Comparison of ENCODE assay signal across 6 cellular contexts in the genomic region with DNA sequence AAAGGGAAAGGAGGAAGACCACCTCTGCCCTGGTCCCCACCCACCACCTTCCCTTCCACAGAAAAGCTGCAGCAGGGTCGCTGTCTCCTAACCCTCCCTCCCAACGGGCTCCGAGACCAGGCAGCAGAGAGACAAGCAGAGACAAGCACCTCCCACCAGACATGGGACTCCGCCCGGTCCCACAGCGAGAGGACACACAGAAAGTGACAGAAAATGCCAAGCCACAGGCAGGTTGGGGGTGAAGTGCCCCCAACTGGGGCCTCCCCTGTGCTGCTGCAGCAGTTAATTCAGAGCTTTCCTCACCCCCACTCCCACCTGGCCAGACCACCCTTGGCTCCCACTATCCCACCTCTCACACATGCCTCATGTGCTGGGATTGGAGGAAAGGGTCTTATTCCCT.
"Had no signal": no experiment of that assay in that cellular context is flagged by ENCODE, and none has a peak within 500 bp of the region (broad histone marks: within the 10 kb centered on the region; RNA-seq: fewer than 3 reads in every experiment).

No MANE protein-coding gene starts in this region.

- H2AFZ ChIP-seq: GM23338 had no signal

- ATAC-seq: GM23338, HepG2 had no signal

- H3K4me2 ChIP-seq: GM23338 had no signal

- DNase-seq: H9, HCEC 1CT had no signal

- H3K9me3 Mint-ChIP-seq: GM23338, H9, IgD-negative memory B cell had no signal

- H3K27ac ChIP-seq: HL-60 had no signal

- H3K4me3 ChIP-seq: GM23338 had no signal

- H3K4me3 Mint-ChIP-seq: GM23338, H9, IgD-negative memory B cell had no signal

- H3K4me1 Mint-ChIP-seq: IgD-negative memory B cell had no signal

- H3K36me3 Mint-ChIP-seq: IgD-negative memory B cell had no signal

- H3K27ac Mint-ChIP-seq: GM23338, H9, IgD-negative memory B cell had no signal
